11 cellular contexts compared by ENCODE assay signal in genomic region chr13:40613954-40614353, GRCh38. TPM values are rescaled to one million over a fixed set of nuclear protein-coding genes. Genes with fewer than 3 reads are reported as not detected.
DNase-seq lines count a peak whose midpoint lies in the region; ATAC-seq and TF ChIP-seq lines count a peak whose summit lies in the region.
"Had no signal": no experiment of that assay in that cellular context is flagged by ENCODE, and none has a peak within 500 bp of the region (broad histone marks: within the 10 kb centered on the region; RNA-seq: fewer than 3 reads in every experiment).

No MANE protein-coding gene starts in this region.

- no peak for TF ChIP-seq POLR2A in esophagus muscularis mucosa (IDR thresholded peaks at IDR 0.05; ENCODE audit: low read depth)

- peaks cover 26% of the 10 kb centered on the region; the same call in 1 of the 2 replicates for H4K20me1 ChIP-seq in OCI-LY7 (ENCODE audit: insufficient read depth, low read length)

- peaks cover 2% of the 10 kb centered on the region for H3K79me1 ChIP-seq in trophoblast cell (ENCODE audit: low read length)

- H3K4me3 Mint-ChIP-seq in CD8-positive, alpha-beta T cell = peak overlapping the region; percentile 79
- H3K4me3 Mint-ChIP-seq in chondrocyte (ENCODE audit: unreplicated experiment) = no peak overlapping the region

- H3K27ac Mint-ChIP-seq in CD8-positive, alpha-beta T cell = peak overlapping the region; percentile 92
- no peak overlapping the region for H3K27ac Mint-ChIP-seq in chondrocyte (ENCODE audit: unreplicated experiment)

- peak overlapping the region; percentile 77 for H3K27ac ChIP-seq in CD8-positive, alpha-beta T cell (ENCODE audit: low read depth, low read length)
- peak overlapping the region; percentile 26 for H3K27ac ChIP-seq in OCI-LY7 (ENCODE audit: low read depth, low read length, poor library complexity, severe bottlenecking)
- peak overlapping the region; percentile 26 to 57 (median 44) for H3K27ac ChIP-seq in esophagus muscularis mucosa (replicated peaks in 1 of 4)
- H3K27ac ChIP-seq in trophoblast cell (ENCODE audit: low read depth, low read length) = no peak overlapping the region
- H3K27ac ChIP-seq: SK-N-MC, suprapubic skin had no signal

- H2AFZ ChIP-seq in OCI-LY7 (ENCODE audit: low read length) (no peak overlapping the region), trophoblast cell (ENCODE audit: insufficient read depth, low read length, poor library complexity) (no peak overlapping the region)

- H3K9me2 ChIP-seq in OCI-LY7 (ENCODE audit: insufficient read depth, low read length) = no peaks in the 10 kb centered on the region

- peak overlapping the region; percentile 39 for H3K4me2 ChIP-seq in OCI-LY7 (ENCODE audit: low read length)
- no peak overlapping the region for H3K4me2 ChIP-seq in trophoblast cell (ENCODE audit: low read length)

- no peak overlapping the region for H2BK5ac ChIP-seq in trophoblast cell (ENCODE audit: low read depth, low read length, poor library complexity)

- no peak overlapping the region for H2BK12ac ChIP-seq in trophoblast cell (ENCODE audit: low read length)

- H3K4me1 ChIP-seq in CD8-positive, alpha-beta T cell (ENCODE audit: insufficient read depth, low read length) = peaks cover 97% of the 10 kb centered on the region
- H3K4me1 ChIP-seq in OCI-LY7 (ENCODE audit: insufficient read depth, low read length, poor library complexity, severe bottlenecking) = peaks cover 47% of the 10 kb centered on the region
- peaks cover 70 to 98% (median 87%) of the 10 kb centered on the region in 4 donors for H3K4me1 ChIP-seq in esophagus muscularis mucosa
- peaks cover 14 to 22% of the 10 kb centered on the region in 2 experiments for H3K4me1 ChIP-seq in trophoblast cell (ENCODE audit: control insufficient read depth in 1 of 2, insufficient read depth in 2 of 2, low read length in 2 of 2)

- H3K9me3 Mint-ChIP-seq in CD8-positive, alpha-beta T cell = no peaks in the 10 kb centered on the region
- H3K9me3 Mint-ChIP-seq in chondrocyte (ENCODE audit: low read depth) = no peaks in the 10 kb centered on the region

- POLR2A ChIA-PET in CD8-positive, alpha-beta T cell (lab: Charles Lee) = interaction anchor here (0.6 to 1.9 kb wide), 8 partner anchors 11 to 400 kb away, joined by 3 to 9 read pairs (median 4); partner anchors contain the start of gene FOXO1
- POLR2A ChIA-PET in OCI-LY7 (lab: Charles Lee) = interaction anchor here (0.7 to 1.4 kb wide), 5 partner anchors 8 to 970 kb away, joined by 3 to 6 read pairs (median 3); no protein-coding TSS in a partner anchor

- H3K4me1 Mint-ChIP-seq in CD8-positive, alpha-beta T cell (ENCODE audit: low read depth) = peaks cover 95% of the 10 kb centered on the region
- H3K4me1 Mint-ChIP-seq in chondrocyte (ENCODE audit: low read depth) = peaks cover 21% of the 10 kb centered on the region

- no peak overlapping the region for H3K9ac ChIP-seq in trophoblast cell (ENCODE audit: low read length)

- H3K36me3 Mint-ChIP-seq in CD8-positive, alpha-beta T cell = peaks cover 21% of the 10 kb centered on the region
- H3K36me3 Mint-ChIP-seq in chondrocyte (ENCODE audit: low read depth) = peaks cover 2% of the 10 kb centered on the region

- no peaks in the 10 kb centered on the region for H3K27me3 Mint-ChIP-seq in CD8-positive, alpha-beta T cell (ENCODE audit: low read depth)
- no peaks in the 10 kb centered on the region for H3K27me3 Mint-ChIP-seq in chondrocyte (ENCODE audit: low read depth)

- H3K4ac ChIP-seq in trophoblast cell (ENCODE audit: low read depth, low read length) = peak overlapping the region; percentile 75

- no peaks in the 10 kb centered on the region for H3K36me3 ChIP-seq in CD8-positive, alpha-beta T cell (ENCODE audit: insufficient read depth, low read length)
- H3K36me3 ChIP-seq in OCI-LY7 (ENCODE audit: insufficient read depth, low read length) (peaks cover 65% of the 10 kb centered on the region), esophagus muscularis mucosa (no peaks in the 10 kb centered on the region), trophoblast cell (ENCODE audit: control insufficient read depth in 1 of 2, insufficient read depth in 2 of 2, low read length in 2 of 2) (peaks cover 3% of the 10 kb centered on the region in 2 experiments)
- H3K36me3 ChIP-seq: suprapubic skin had no signal

- H2AK5ac ChIP-seq in trophoblast cell (ENCODE audit: low read length) = no peak overlapping the region

- no peak overlapping the region for H2BK120ac ChIP-seq in trophoblast cell (ENCODE audit: insufficient read depth, low read length, poor library complexity)

- no peak overlapping the region for H4K91ac ChIP-seq in trophoblast cell (ENCODE audit: low read depth, low read length)

- no TSS peak for BruUV-seq in OCI-LY7 (replicated peaks; lab: Mats Ljungman, UMichigan)

- no peak overlapping the region for H3K23ac ChIP-seq in trophoblast cell (ENCODE audit: low read length)

- H4K8ac ChIP-seq in trophoblast cell (ENCODE audit: low read depth, low read length) = no peak overlapping the region

- H3K27me3 ChIP-seq in CD8-positive, alpha-beta T cell (ENCODE audit: insufficient read depth, low read length) = no peaks in the 10 kb centered on the region
- no peaks in the 10 kb centered on the region for H3K27me3 ChIP-seq in esophagus muscularis mucosa
- H3K27me3 ChIP-seq in trophoblast cell (ENCODE audit: insufficient read depth, low read length) = no peaks in the 10 kb centered on the region
- H3K27me3 ChIP-seq: suprapubic skin had no signal

- no peaks in the 10 kb centered on the region for H3K9me3 ChIP-seq in CD8-positive, alpha-beta T cell (ENCODE audit: low read length)
- H3K9me3 ChIP-seq in OCI-LY7 (ENCODE audit: low read length) (0 out of 2 replicates have a peak, but pooled peaks cover 2% of the 10 kb centered on the region), esophagus muscularis mucosa (no peaks in the 10 kb centered on the region), trophoblast cell (ENCODE audit: insufficient read depth, low read depth, low read length) (no peaks in the 10 kb centered on the region)
- H3K9me3 ChIP-seq: suprapubic skin had no signal

- H3K4me3 ChIP-seq in CD8-positive, alpha-beta T cell (ENCODE audit: low read depth, low read length) = peak overlapping the region; percentile 21
- H3K4me3 ChIP-seq in OCI-LY7 (ENCODE audit: low read depth, low read length, poor library complexity, severe bottlenecking) = no peak overlapping the region
- H3K4me3 ChIP-seq in esophagus muscularis mucosa = no peak overlapping the region
- H3K4me3 ChIP-seq in trophoblast cell (ENCODE audit: low read depth, low read length) = no peak overlapping the region
- H3K4me3 ChIP-seq: SK-N-MC, suprapubic skin had no signal

- no peak for TF ChIP-seq CTCF in CD8-positive, alpha-beta T cell (IDR thresholded peaks at IDR 0.05)
- no peak for TF ChIP-seq CTCF in OCI-LY7 (conservative IDR thresholded peaks at IDR 0.05; ENCODE audit: low read length)
- TF ChIP-seq CTCF in esophagus muscularis mucosa (IDR thresholded peaks at IDR 0.05) = no peak
- no peak for TF ChIP-seq CTCF in chondrocyte (IDR thresholded peaks at IDR 0.05)

- H3K18ac ChIP-seq in trophoblast cell (ENCODE audit: low read length) = no peak overlapping the region

- DNase-seq in CD8-positive, alpha-beta T cell = no peak
- DNase-seq in OCI-LY7 (ENCODE audit: low spot score) = no peak
- DNase-seq in esophagus muscularis mucosa (ENCODE audit: extremely low spot score) = peak; percentile 2
- no peak for DNase-seq in trophoblast cell
- DNase-seq in NCI-H2171 (lab: John Stamatoyannopoulos, UW) = no peak
- DNase-seq in amygdala (lab: John Stamatoyannopoulos, UW) = no peak
- DNase-seq in chondrocyte (ENCODE audit: low spot score) = no peak
- DNase-seq: NCI-H526 treated with DMSO at 0.1 percent for 48 hours had no signal

- intact Hi-C loops in CD8-positive, alpha-beta T cell (cut with DNase I, micrococcal nuclease) = loop anchor here (1.0 to 5.0 kb wide), 8 partner anchors 9 to 127 kb away; no protein-coding TSS in a partner anchor
- intact Hi-C loops in OCI-LY7 (cut with micrococcal nuclease; ENCODE audit: unreplicated experiment) = no loop called here
- intact Hi-C loops in esophagus muscularis mucosa (cut with DNase I) = no loop called here

- H3K79me2 ChIP-seq in OCI-LY7 (ENCODE audit: insufficient read depth, low read depth, low read length) (peaks cover 100% of the 10 kb centered on the region), trophoblast cell (ENCODE audit: control insufficient read depth, insufficient read depth, low read length, poor library complexity) (peaks cover 18% of the 10 kb centered on the region)

- no peak for ATAC-seq in CD8-positive, alpha-beta T cell
- ATAC-seq in GM18907 (IDR thresholded peaks at IDR 0.05; ENCODE audit: unreplicated experiment) = no peak

- CTCF ChIA-PET in CD8-positive, alpha-beta T cell (lab: Charles Lee) = interaction anchor here (0.6 kb wide), 1 partner anchor 130 kb away, joined by 3 read pairs; no protein-coding TSS in a partner anchor
- CTCF ChIA-PET in OCI-LY7 (lab: Charles Lee; ENCODE audit: unreplicated experiment) = no interaction called here

- no peak for TF ChIP-seq EP300 in esophagus muscularis mucosa (IDR thresholded peaks at IDR 0.05)

- no peak overlapping the region for H3K14ac ChIP-seq in trophoblast cell (ENCODE audit: low read length)

- H4K12ac ChIP-seq in trophoblast cell (ENCODE audit: low read depth, low read length) = no peak overlapping the region

- WGBS in esophagus muscularis mucosa = 41% methylated on average over 4 of the region's 4 CpGs
- WGBS in trophoblast cell (ENCODE audit: extremely low coverage, insufficient coverage, insufficient read length) = no CpG with 5 or more reads among the region's 4 CpGs

RNA-seq across cellular contexts. Expression of gene FOXO1, which starts 52.5 kb away (rescaled TPM):
- 10 to 100 TPM; 97.2 to 97.3 TPM for total RNA-seq in CD8-positive, alpha-beta T cell
- 24.0 and 29.2 TPM in 2 replicates for total RNA-seq in OCI-LY7 (2014; rRNA removed; shearing (Covaris generic))
- total RNA-seq in OCI-LY7 (2022) (42.1 and 46.5 TPM in 2 replicates), esophagus muscularis mucosa (10 to 100 TPM; 65.6 to 87.4 (median 78.5) TPM), chondrocyte (8.9 to 17.7 TPM (median 9.7 TPM) in 3 replicates)
- polyA plus RNA-seq in trophoblast cell (2013) = 22.6 and 23.1 TPM in 2 replicates

Comparison
In these comparisons a context has a peak if more than half of its experiments do, and no peak if none do; other contexts are left out.
1. intact Hi-C loops: an anchor here in CD8-positive, alpha-beta T cell (1.0 to 5.0 kb wide); none called in OCI-LY7 and esophagus muscularis mucosa.